ENCODE assay signal across 27 cellular contexts in the genomic region with DNA sequence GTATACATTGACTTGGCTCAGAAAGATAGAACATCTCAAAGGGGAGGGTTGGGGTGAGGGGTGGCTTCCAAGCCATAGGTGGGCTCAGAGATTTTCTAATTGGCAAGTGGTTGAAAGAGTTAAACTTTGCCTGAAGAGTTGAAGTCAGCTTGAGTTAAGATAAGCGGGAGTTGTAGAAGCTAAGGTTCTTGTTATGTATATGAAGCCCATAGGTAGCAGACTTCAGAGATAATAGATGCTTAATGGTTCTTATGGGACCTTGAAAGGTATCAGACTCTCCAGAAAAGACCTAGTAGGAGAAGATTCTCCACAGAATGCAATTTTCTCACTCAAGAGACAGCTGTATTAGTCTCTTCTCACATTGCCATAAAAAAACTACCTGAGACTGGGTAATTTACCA.
"Had no signal": no experiment of that assay in that cellular context is flagged by ENCODE, and none has a peak within 500 bp of the region (broad histone marks: within the 10 kb centered on the region; RNA-seq: fewer than 3 reads in every experiment).

No MANE protein-coding gene starts in this region.

- H3K27me3 ChIP-seq: neutrophil, pancreas, right lobe of liver, sigmoid colon, thyroid gland, tibial nerve, upper lobe of left lung, vagina had no signal

- H3K27ac ChIP-seq: neutrophil, pancreas, psoas muscle, right lobe of liver, sigmoid colon, thoracic aorta, thyroid gland, tibial nerve, upper lobe of left lung, vagina had no signal

- H3K36me3 ChIP-seq: neutrophil, pancreas, right lobe of liver, sigmoid colon, thoracic aorta, thyroid gland, tibial nerve, upper lobe of left lung, vagina had no signal

- H3K4me1 ChIP-seq: pancreas, psoas muscle, right lobe of liver, thyroid gland, tibial nerve, upper lobe of left lung, vagina had no signal

- H3K27ac Mint-ChIP-seq: naive thymus-derived CD8-positive, alpha-beta T cell; natural killer cell treated with Interleukin-12 subunit alpha and Interleukin-12 subunit beta and Interleukin-15 and Interleukin-18, amount 100 ng/mL, for 72 hours; stimulated activated memory B cell treated with anti-CD40 and anti-IgM and Interleukin-4, amounts not matched to agents 10 μg/mL and 1 μg/mL and 100 μg/mL, for 72 hours; stimulated activated naive CD8-positive, alpha-beta T cell treated with anti-CD3 and anti-CD28 coated beads, Interleukin-15, amount 100 ng/mL, for 72 hours had no signal

- DNase-seq: naive thymus-derived CD8-positive, alpha-beta T cell; nephron progenitor cell; nucleus accumbens; pancreas; psoas muscle; right cardiac atrium; right lobe of liver; sigmoid colon; small intestine; stimulated activated CD4-positive, alpha-beta T cell treated with anti-CD3 and anti-CD28 coated beads, Interleukin-1b, Interleukin-23, amount 100 ng/mL, for 48 hours; stimulated activated CD4-positive, alpha-beta T cell treated with anti-CD3 and anti-CD28 coated beads, Interleukin-4, amount 100 ng/mL, for 1 hour; stimulated activated CD4-positive, alpha-beta T cell treated with anti-CD3 and anti-CD28 coated beads, Interleukin-4, amount 100 ng/mL, for 4 hours; stimulated activated CD8-positive, alpha-beta memory T cell treated with anti-CD3 and anti-CD28 coated beads, Interleukin-4, amount 100 ng/mL, for 48 hours; stimulated activated naive CD4-positive, alpha-beta T cell; stimulated activated naive CD8-positive, alpha-beta T cell treated with anti-CD3 and anti-CD28 coated beads, Interleukin-15, amount 100 ng/mL, for 72 hours; stimulated activated naive CD8-positive, alpha-beta T cell treated with anti-CD3 and anti-CD28 coated beads, Interleukin-15, Interleukin-2, amounts not matched to agents 100 U/mL and 50 U/mL, for 24 hours; substantia nigra; thyroid gland; trophoblast cell; upper lobe of left lung had no signal

- H3K4me3 Mint-ChIP-seq: naive thymus-derived CD8-positive, alpha-beta T cell; natural killer cell treated with Interleukin-12 subunit alpha and Interleukin-12 subunit beta and Interleukin-15 and Interleukin-18, amount 100 ng/mL, for 72 hours; nephron progenitor cell; neural crest cell; stimulated activated memory B cell treated with anti-CD40 and anti-IgM and Interleukin-4, amounts not matched to agents 10 μg/mL and 1 μg/mL and 100 μg/mL, for 72 hours; stimulated activated naive CD8-positive, alpha-beta T cell treated with anti-CD3 and anti-CD28 coated beads, Interleukin-15, amount 100 ng/mL, for 72 hours had no signal

- H3K9me3 Mint-ChIP-seq: nephron progenitor cell had no signal

- H3K27me3 Mint-ChIP-seq: natural killer cell treated with Interleukin-12 subunit alpha and Interleukin-12 subunit beta and Interleukin-15 and Interleukin-18, amount 100 ng/mL, for 72 hours; stimulated activated memory B cell treated with anti-CD40 and anti-IgM and Interleukin-4, amounts not matched to agents 10 μg/mL and 1 μg/mL and 100 μg/mL, for 72 hours; stimulated activated naive CD8-positive, alpha-beta T cell treated with anti-CD3 and anti-CD28 coated beads, Interleukin-15, amount 100 ng/mL, for 72 hours had no signal

- H3K4me1 Mint-ChIP-seq: naive thymus-derived CD8-positive, alpha-beta T cell; nephron progenitor cell; neural crest cell; stimulated activated memory B cell treated with anti-CD40 and anti-IgM and Interleukin-4, amounts not matched to agents 10 μg/mL and 1 μg/mL and 100 μg/mL, for 72 hours; stimulated activated naive CD8-positive, alpha-beta T cell treated with anti-CD3 and anti-CD28 coated beads, Interleukin-15, amount 100 ng/mL, for 72 hours had no signal

- H3K4me3 ChIP-seq: pancreas, psoas muscle, right lobe of liver, sigmoid colon, thoracic aorta, thyroid gland, tibial nerve, upper lobe of left lung, vagina had no signal

- H3K36me3 Mint-ChIP-seq: natural killer cell treated with Interleukin-12 subunit alpha and Interleukin-12 subunit beta and Interleukin-15 and Interleukin-18, amount 100 ng/mL, for 72 hours had no signal

- ATAC-seq: naive thymus-derived CD8-positive, alpha-beta T cell; natural killer cell treated with Interleukin-12 subunit alpha and Interleukin-12 subunit beta and Interleukin-15 and Interleukin-18, amount 100 ng/mL, for 72 hours; pancreas; psoas muscle; right cardiac atrium; right lobe of liver; stimulated activated memory B cell treated with anti-CD40 and anti-IgM and Interleukin-4, amounts not matched to agents 10 μg/mL and 1 μg/mL and 100 μg/mL, for 72 hours; stimulated activated naive CD8-positive, alpha-beta T cell treated with anti-CD3 and anti-CD28 coated beads, Interleukin-15, amount 100 ng/mL, for 72 hours; stimulated activated naive CD8-positive, alpha-beta T cell treated with anti-CD3 and anti-CD28 coated beads, Interleukin-15, Interleukin-2, amounts not matched to agents 100 U/mL and 50 U/mL, for 24 hours had no signal

- H3K9me3 ChIP-seq: neutrophil, pancreas, psoas muscle, right lobe of liver, sigmoid colon, thoracic aorta, thyroid gland, tibial nerve, upper lobe of left lung, vagina had no signal
